19 cellular contexts compared by ENCODE assay signal in the genomic region with DNA sequence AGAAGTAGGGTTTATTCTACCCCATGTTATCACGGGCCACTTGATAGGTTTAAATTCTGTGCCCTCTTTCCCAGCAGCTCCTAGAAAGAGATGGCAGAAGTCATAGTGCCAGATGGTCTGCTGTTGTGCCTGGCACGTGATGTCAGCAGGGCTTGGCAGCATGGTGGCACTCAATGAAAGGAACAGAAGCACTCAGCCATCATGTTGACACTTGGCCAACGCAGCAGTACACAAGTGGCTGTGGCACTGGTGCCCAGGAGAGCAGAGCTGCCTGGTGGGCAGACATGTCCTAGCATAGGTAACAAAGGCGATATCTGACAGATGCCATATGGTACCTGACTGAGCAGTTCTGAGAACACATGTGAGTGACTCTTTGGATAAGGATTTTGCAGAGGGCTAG.
DNase-seq lines count a peak whose midpoint lies in the region; ATAC-seq lines count a peak whose summit lies in the region.
"Had no signal": no experiment of that assay in that cellular context is flagged by ENCODE, and none has a peak within 500 bp of the region (broad histone marks: within the 10 kb centered on the region; RNA-seq: fewer than 3 reads in every experiment).

No MANE protein-coding gene starts in this region.

- no peak for ATAC-seq in HG03135 (IDR thresholded peaks at IDR 0.05; ENCODE audit: unreplicated experiment)
- ATAC-seq: gastroesophageal sphincter; SK-N-SH treated with all-trans-retinoic acid at 6 μM for 48 hours; stimulated activated effector memory CD8-positive, alpha-beta T cell treated with anti-CD3 and anti-CD28 coated beads, Interleukin-12 subunit alpha, Interleukin-12 subunit beta, amount 100 ng/mL, for 72 hours had no signal

- DNase-seq in Ammon's horn (ENCODE audit: low spot score) (peak; percentile 3), DMS 273 (lab: John Stamatoyannopoulos, UW; ENCODE audit: unreplicated experiment) (peak; percentile 91), NCI-H446 (lab: John Stamatoyannopoulos, UW) (peak; percentile 91 to 97), globus pallidus (ENCODE audit: low spot score) (peak; percentile 17), NCI-H2107 (lab: John Stamatoyannopoulos, UW) (no peak), KG1 (lab: John Stamatoyannopoulos, UW) (no peak)
- DNase-seq: activated CD4-positive, alpha-beta memory T cell treated with anti-CD3 and anti-CD28 coated beads for 36 hours; activated naive CD8-positive, alpha-beta T cell treated with anti-CD3 and anti-CD28 coated beads, Interleukin-2, amount 10 ng/mL, durations not matched to agents 7 days and 5 days; CD4-positive, alpha-beta T cell; DND-41; esophagus squamous epithelium; Kasumi-1; kidney; NCI-H2227 treated with DMSO at 0.1 percent for 48 hours; uterus had no signal

Comparison
In these comparisons a context has a peak if more than half of its experiments do, and no peak if none do; other contexts are left out.
1. DNase-seq: peak in Ammon's horn (single experiment), DMS 273 (single experiment), NCI-H446 (2 of 2) and globus pallidus (single experiment); none in NCI-H2107 (single experiment) and KG1 (single experiment).